In the genomic region with DNA sequence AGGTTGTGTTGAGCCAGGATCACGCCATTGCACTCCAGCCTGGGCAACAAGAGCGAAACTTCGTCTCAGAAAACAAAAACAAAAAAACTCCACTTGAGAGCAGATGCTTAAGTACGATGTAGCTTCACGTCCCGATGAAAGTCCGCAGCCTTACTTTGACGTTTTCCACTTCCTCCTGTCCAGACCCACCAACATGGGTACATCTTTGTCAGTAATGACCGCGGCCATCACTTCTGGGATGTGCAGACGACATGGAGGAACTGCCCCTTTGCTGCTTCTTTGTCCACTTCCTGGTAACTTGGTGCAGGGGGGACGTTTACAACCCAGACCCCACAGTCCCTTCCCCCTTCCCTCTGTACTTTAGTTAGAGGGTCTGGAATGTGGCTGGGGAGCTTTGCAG, we compare ENCODE assay signal across 23 cellular contexts. TPM values are rescaled to one million over a fixed set of nuclear protein-coding genes. Genes with fewer than 3 reads are reported as not detected.
DNase-seq lines count a peak whose midpoint lies in the region; ATAC-seq and TF ChIP-seq lines count a peak whose summit lies in the region.
"Had no signal": no experiment of that assay in that cellular context is flagged by ENCODE, and none has a peak within 500 bp of the region (broad histone marks: within the 10 kb centered on the region; RNA-seq: fewer than 3 reads in every experiment).

No MANE protein-coding gene starts in this region.

- H4K5ac ChIP-seq in H9 (ENCODE audit: insufficient read length, low read depth, low read length): no peak overlapping the region

- no peak overlapping the region for H2BK5ac ChIP-seq in H9 (ENCODE audit: insufficient read length, low read length)

- H2BK12ac ChIP-seq in H9 (ENCODE audit: insufficient read length, low read depth, low read length): no peak overlapping the region

- no peak overlapping the region for H3K18ac ChIP-seq in H9 (ENCODE audit: insufficient read length, low read depth, low read length)

- H3K9ac ChIP-seq in H9 (ENCODE audit: extremely low read depth, insufficient read length, low read length) (no peak overlapping the region), smooth muscle cell (ENCODE audit: low read depth) (no peak overlapping the region)

- H3K79me1 ChIP-seq in H9 (ENCODE audit: insufficient read depth, low read depth, low read length, poor library complexity, severe bottlenecking): no peaks in the 10 kb centered on the region

- H2BK20ac ChIP-seq in H9 (ENCODE audit: low read depth, low read length, poor library complexity, severe bottlenecking): no peak overlapping the region

- no peaks in the 10 kb centered on the region for H3K79me2 ChIP-seq in H9 (ENCODE audit: insufficient read depth, low read length)
- H3K79me2 ChIP-seq in smooth muscle cell (ENCODE audit: low read depth): no peaks in the 10 kb centered on the region

- peak overlapping the region in 2 of 3 experiments; percentile 13 to 62; a peak in 2 of 7 replicates for H3K27ac Mint-ChIP-seq in H9
- peak overlapping the region in 3 of 5 experiments; percentile 52 to 92 (median 54) for H3K27ac Mint-ChIP-seq in brain
- H3K27ac Mint-ChIP-seq: CD8-positive, alpha-beta memory T cell had no signal

- H3K4me1 ChIP-seq in H9 (ENCODE audit: insufficient read depth, low read length) (peaks cover 5% of the 10 kb centered on the region), mesodermal cell (ENCODE audit: control insufficient read depth, insufficient read depth, low read length, poor library complexity, severe bottlenecking) (peaks cover 21% of the 10 kb centered on the region), smooth muscle cell (ENCODE audit: low read depth) (peaks cover 22% of the 10 kb centered on the region), SJCRH30 (no peaks in the 10 kb centered on the region)
- H3K4me1 ChIP-seq: HAP-1 had no signal

- no peak overlapping the region for H3K4ac ChIP-seq in H9 (ENCODE audit: low read depth, low read length)

- no peak overlapping the region for H4K91ac ChIP-seq in H9 (ENCODE audit: insufficient read length, low read depth, low read length)

- H3T11ph ChIP-seq in H9 (ENCODE audit: low read length): no peak overlapping the region

- H3K9me3 ChIP-seq in H9 (ENCODE audit: control insufficient read depth, low read depth, low read length) (no peaks in the 10 kb centered on the region), mesodermal cell (ENCODE audit: control insufficient read depth, low read length) (no peaks in the 10 kb centered on the region), smooth muscle cell (replicated peaks; ENCODE audit: low read depth) (no peaks in the 10 kb centered on the region), SJCRH30 (replicated peaks) (no peaks in the 10 kb centered on the region)
- H3K9me3 ChIP-seq: HAP-1 had no signal

- no peak overlapping the region for H4K8ac ChIP-seq in H9 (replicated peaks; ENCODE audit: insufficient read length, low read depth, low read length)

- H3K4me2 ChIP-seq in H9 (ENCODE audit: insufficient read depth, insufficient read length, low read length) (no peak overlapping the region), smooth muscle cell (peak overlapping the region; percentile 32)

- H3K36me3 Mint-ChIP-seq in H9 (ENCODE audit: insufficient read depth in 1 of 3, low read depth in 3 of 3): peaks cover 0 to 5% (median 2%) of the 10 kb centered on the region in 3 experiments; a peak in 2 of 7 replicates
- no peaks in the 10 kb centered on the region for H3K36me3 Mint-ChIP-seq in brain
- H3K36me3 Mint-ChIP-seq: CD8-positive, alpha-beta memory T cell had no signal

- no peak overlapping the region for H3K56ac ChIP-seq in H9 (ENCODE audit: insufficient read length, low read depth, low read length)

- H2BK15ac ChIP-seq in H9 (ENCODE audit: low read depth, low read length): no peak overlapping the region

- H3K9me3 Mint-ChIP-seq in H9 (peaks cover 3 to 8% of the 10 kb centered on the region in 2 experiments; a peak in 2 of 5 replicates), brain (peaks cover 0 to 15% (median 2%) of the 10 kb centered on the region in 5 experiments)
- H3K9me3 Mint-ChIP-seq: CD8-positive, alpha-beta memory T cell had no signal

- H3K27ac ChIP-seq in H9 (ENCODE audit: insufficient read length, low read depth, low read length): no peak overlapping the region
- H3K27ac ChIP-seq in mesodermal cell (ENCODE audit: low read depth, low read length, severe bottlenecking): peak overlapping the region; percentile 29
- no peak overlapping the region for H3K27ac ChIP-seq in smooth muscle cell (ENCODE audit: low read depth)
- no peak overlapping the region for H3K27ac ChIP-seq in SJCRH30
- H3K27ac ChIP-seq: C4-2B, RWPE1 had no signal

- H2AK5ac ChIP-seq in H9 (ENCODE audit: insufficient read length, low read length): no peak overlapping the region

- H3K4me3 Mint-ChIP-seq in H9 (peak overlapping the region in 1 of 2 experiments; percentile 21; a peak in 1 of 5 replicates), brain (peak overlapping the region in 1 of 5 experiments; percentile 50)
- H3K4me3 Mint-ChIP-seq: CD8-positive, alpha-beta memory T cell had no signal

- no peak overlapping the region for H2BK120ac ChIP-seq in H9 (ENCODE audit: low read depth, low read length, poor library complexity, severe bottlenecking)

- peaks cover 13% of the 10 kb centered on the region for H3K27me3 Mint-ChIP-seq in H9 (ENCODE audit: low read depth)
- H3K27me3 Mint-ChIP-seq in brain: peaks cover 22% of the 10 kb centered on the region

- no peak overlapping the region for H2AFZ ChIP-seq in H9 (ENCODE audit: low read length)
- H2AFZ ChIP-seq in smooth muscle cell (ENCODE audit: low read depth): peak overlapping the region; percentile 58

- no peak overlapping the region for H3K14ac ChIP-seq in H9 (ENCODE audit: insufficient read depth, low read length)

- intact Hi-C loops in left cardiac atrium (cut with DNase I): no loop called here

- no CpG with 5 or more reads among the region's 12 CpGs for WGBS in H9 (ENCODE audit: extremely low coverage, insufficient read length, low lambda C conversion rate)
- WGBS in mesodermal cell (ENCODE audit: insufficient coverage in 2 of 2), 2 experiments: 92 to 94% methylated on average over 8 to 10 of the region's 12 CpGs
- WGBS in smooth muscle cell (ENCODE audit: low lambda C conversion rate): 85% methylated on average over 12 of the region's 12 CpGs

- H3K36me3 ChIP-seq in mesodermal cell (ENCODE audit: control insufficient read depth, insufficient read depth, low read length) (no peaks in the 10 kb centered on the region), smooth muscle cell (ENCODE audit: low read depth) (no peaks in the 10 kb centered on the region), SJCRH30 (no peaks in the 10 kb centered on the region)
- H3K36me3 ChIP-seq: HAP-1 had no signal

- no peak overlapping the region for H3K23ac ChIP-seq in H9 (ENCODE audit: insufficient read length, low read depth, low read length)

- DNase-seq in H9 (no peak), smooth muscle cell (lab: John Stamatoyannopoulos, UW; ENCODE audit: unreplicated experiment) (no peak), SJCRH30 (no peak), left cardiac atrium (no peak)
- DNase-seq: Calu3; CD8-positive, alpha-beta memory T cell; DMS153; Karpas-422; NCI-H1417 treated with DMSO at 0.1 percent for 48 hours; NCI-H187 treated with DMSO at 0.1 percent for 48 hours; NCI-H2107; NCI-H2227 treated with DMSO at 0.1 percent for 48 hours; NCI-H510A treated with DMSO at 0.1 percent for 48 hours; NCI-H748 treated with DMSO at 0.1 percent for 48 hours; SIG-M5 had no signal

- H3K4me3 ChIP-seq in mesodermal cell (ENCODE audit: extremely low read depth, insufficient read depth, low read length, poor library complexity, severe bottlenecking) (no peak overlapping the region), smooth muscle cell (no peak overlapping the region), SJCRH30 (no peak overlapping the region)
- H3K4me3 ChIP-seq: HAP-1 had no signal

- H3K27me3 ChIP-seq in H9 (ENCODE audit: insufficient read depth, low read length) (no peaks in the 10 kb centered on the region), smooth muscle cell (ENCODE audit: low read depth) (no peaks in the 10 kb centered on the region), SJCRH30 (peaks cover 19% of the 10 kb centered on the region; the same call in 1 of the 2 replicates)

- H3F3A ChIP-seq in smooth muscle cell (ENCODE audit: low read depth): no peaks in the 10 kb centered on the region

- H3K4me1 Mint-ChIP-seq in H9 (peaks cover 40 to 64% of the 10 kb centered on the region in 2 experiments), brain (peaks cover 50% of the 10 kb centered on the region)
- H3K4me1 Mint-ChIP-seq: CD8-positive, alpha-beta memory T cell had no signal

- ATAC-seq in HG02870 (IDR thresholded peaks at IDR 0.05; ENCODE audit: unreplicated experiment) (no peak), left cardiac atrium (no peak), GM19023 (IDR thresholded peaks at IDR 0.05; ENCODE audit: unreplicated experiment) (no peak)

- H3K23me2 ChIP-seq in H9 (ENCODE audit: insufficient read length, low read depth, low read length, poor library complexity, severe bottlenecking): no peaks in the 10 kb centered on the region

- no peaks in the 10 kb centered on the region for H4K20me1 ChIP-seq in H9 (ENCODE audit: control insufficient read depth, insufficient read depth, insufficient read length)
- no peaks in the 10 kb centered on the region for H4K20me1 ChIP-seq in smooth muscle cell (ENCODE audit: low read depth)

- no peak for TF ChIP-seq CTCF in H9 (conservative IDR thresholded peaks at IDR 0.05)
- no peak for TF ChIP-seq CTCF in brain (conservative IDR thresholded peaks at IDR 0.05)
- TF ChIP-seq CTCF in smooth muscle cell (IDR thresholded peaks at IDR 0.05; ENCODE audit: borderline replicate concordance, insufficient read depth, poor library complexity, severe bottlenecking): no peak

RNA-seq across cellular contexts. Expression of a gene that starts 48.7 kb away (rescaled TPM):
- 93.0 and 93.1 TPM in 2 replicates for total RNA-seq in H9 (2021)
- 118 TPM for polyA plus RNA-seq in brain (ENCODE audit: insufficient read depth, low read depth, low replicate concordance)
- 232 TPM for polyA plus RNA-seq in mesodermal cell (2013, experiment 1 of 2)
- 195 TPM for polyA plus RNA-seq in mesodermal cell (2013, experiment 2 of 2)
- total RNA-seq in smooth muscle cell: 1.2 and 12.9 TPM in 2 replicates
- 1.8 and 8.8 TPM in 2 replicates for polyA plus RNA-seq in smooth muscle cell
- total RNA-seq in SJCRH30 (2014; rRNA removed; shearing (Covaris generic)): not detected in 2 replicates
- not detected for total RNA-seq in left cardiac atrium
- total RNA-seq: Calu3; CD8-positive, alpha-beta memory T cell; MCF 10A had no signal
- polyA plus RNA-seq: CD8-positive, alpha-beta memory T cell had no signal

RNA-seq across cellular contexts. Expression of a gene that starts 49.2 kb away (rescaled TPM):
- total RNA-seq in H9 (2021): 87.6 and 93.3 TPM in 2 replicates
- 12.5 TPM for polyA plus RNA-seq in brain (ENCODE audit: insufficient read depth, low read depth, low replicate concordance)
- polyA plus RNA-seq in mesodermal cell (2013, experiment 1 of 2): 58.1 TPM
- polyA plus RNA-seq in mesodermal cell (2013, experiment 2 of 2): 51.7 TPM
- total RNA-seq in smooth muscle cell: 34.3 and 52.0 TPM in 2 replicates
- polyA plus RNA-seq in smooth muscle cell: 13.6 and 14.1 TPM in 2 replicates
- 37.7 and 44.8 TPM in 2 replicates for total RNA-seq in SJCRH30 (2014; rRNA removed; shearing (Covaris generic))
- 10 to 100 TPM; 29.5 to 31.0 TPM for total RNA-seq in left cardiac atrium
